ENCODE assay signal across 8 cellular contexts in genomic region chr11:72722050-72722748, GRCh38. TPM values are rescaled to one million over a fixed set of nuclear protein-coding genes. Genes with fewer than 3 reads are reported as not detected.
DNase-seq lines count a peak whose midpoint lies in the region; ATAC-seq and TF ChIP-seq lines count a peak whose summit lies in the region.

No MANE protein-coding gene starts in this region.

- no peaks in the 10 kb centered on the region for H3K9me3 ChIP-seq in PC-9 (ENCODE audit: insufficient read depth, low read depth)

- H3K9me2 ChIP-seq in PC-9 (ENCODE audit: insufficient read depth): no peaks in the 10 kb centered on the region

- no peaks in the 10 kb centered on the region for H3K9me3 Mint-ChIP-seq in activated T-cell treated with anti-CD3 and anti-CD28 coated beads, Interleukin-2, amount 50 U/mL, for 24 hours
- no peaks in the 10 kb centered on the region for H3K9me3 Mint-ChIP-seq in naive thymus-derived CD8-positive, alpha-beta T cell
- H3K9me3 Mint-ChIP-seq in stimulated activated effector memory CD8-positive, alpha-beta T cell treated with anti-CD3 and anti-CD28 coated beads, Interleukin-12 subunit alpha, Interleukin-12 subunit beta, amount 100 ng/mL, for 72 hours: no peaks in the 10 kb centered on the region

- no peaks in the 10 kb centered on the region; the same call in 1 of the 2 replicates for H3F3A ChIP-seq in PC-9 (ENCODE audit: insufficient read depth, low read depth)

- no peaks in the 10 kb centered on the region for H3K36me3 ChIP-seq in PC-9 (ENCODE audit: low read depth)

- peaks cover 7% of the 10 kb centered on the region for H4K20me1 ChIP-seq in PC-9 (ENCODE audit: insufficient read depth)

- peak overlapping the region; percentile 86 for H3K4me3 Mint-ChIP-seq in activated T-cell treated with anti-CD3 and anti-CD28 coated beads, Interleukin-2, amount 50 U/mL, for 24 hours
- peak overlapping the region; percentile 87 to 99 (median 96) for H3K4me3 Mint-ChIP-seq in naive thymus-derived CD8-positive, alpha-beta T cell
- peak overlapping the region; percentile 93 for H3K4me3 Mint-ChIP-seq in stimulated activated effector memory CD8-positive, alpha-beta T cell treated with anti-CD3 and anti-CD28 coated beads, Interleukin-12 subunit alpha, Interleukin-12 subunit beta, amount 100 ng/mL, for 72 hours

- peaks cover 37% of the 10 kb centered on the region for H3K36me3 Mint-ChIP-seq in activated T-cell treated with anti-CD3 and anti-CD28 coated beads, Interleukin-2, amount 50 U/mL, for 24 hours (ENCODE audit: low read depth)
- H3K36me3 Mint-ChIP-seq in naive thymus-derived CD8-positive, alpha-beta T cell: peaks cover 0 to 11% (median 0%) of the 10 kb centered on the region in 3 donors
- peaks cover 55% of the 10 kb centered on the region for H3K36me3 Mint-ChIP-seq in stimulated activated effector memory CD8-positive, alpha-beta T cell treated with anti-CD3 and anti-CD28 coated beads, Interleukin-12 subunit alpha, Interleukin-12 subunit beta, amount 100 ng/mL, for 72 hours

- peak overlapping the region; percentile 76 for H2AFZ ChIP-seq in PC-9

- peak overlapping the region; percentile 45 for H3K27ac ChIP-seq in PC-9

- no TSS peak for BruUV-seq in PC-9 (replicated peaks; lab: Mats Ljungman, UMichigan)

- DNase-seq in DMS114 treated with DMSO at 0.1 percent for 48 hours (lab: John Stamatoyannopoulos, UW; ENCODE audit: unreplicated experiment) (peak; percentile 68), HuH-7 (ENCODE audit: low spot score) (peak; percentile 90), PC-9 (peak; percentile 85 to 88)
- DNase-seq in activated T-cell treated with anti-CD3 and anti-CD28 coated beads, Interleukin-2, amount 50 U/mL, for 24 hours: peak; percentile 91
- DNase-seq in naive thymus-derived CD8-positive, alpha-beta T cell: peak; percentile 70 to 96 (median 84)
- DNase-seq in stimulated activated effector memory CD8-positive, alpha-beta T cell treated with anti-CD3 and anti-CD28 coated beads, Interleukin-12 subunit alpha, Interleukin-12 subunit beta, amount 100 ng/mL, for 72 hours (ENCODE audit: low spot score in 2 of 2): peak; percentile 84 to 94

- H3K27me3 Mint-ChIP-seq in activated T-cell treated with anti-CD3 and anti-CD28 coated beads, Interleukin-2, amount 50 U/mL, for 24 hours: no peaks in the 10 kb centered on the region
- peaks cover 0 to 1% (median 0%) of the 10 kb centered on the region in 5 donors for H3K27me3 Mint-ChIP-seq in naive thymus-derived CD8-positive, alpha-beta T cell

- intact Hi-C loops in PC-9 (cut with micrococcal nuclease; ENCODE audit: unreplicated experiment): loop anchor here (1.0 kb wide), 1 partner anchor 72 kb away; the partner anchor contains the start of gene STARD10

- H3K4me2 ChIP-seq in PC-9: peak overlapping the region; percentile 85

- peak overlapping the region; percentile 59 for H3K4me3 ChIP-seq in PC-9

- H3K4me1 Mint-ChIP-seq in activated T-cell treated with anti-CD3 and anti-CD28 coated beads, Interleukin-2, amount 50 U/mL, for 24 hours (ENCODE audit: low read depth): peaks cover 62% of the 10 kb centered on the region
- peaks cover 38 to 83% (median 65%) of the 10 kb centered on the region in 4 donors for H3K4me1 Mint-ChIP-seq in naive thymus-derived CD8-positive, alpha-beta T cell
- peaks cover 76% of the 10 kb centered on the region for H3K4me1 Mint-ChIP-seq in stimulated activated effector memory CD8-positive, alpha-beta T cell treated with anti-CD3 and anti-CD28 coated beads, Interleukin-12 subunit alpha, Interleukin-12 subunit beta, amount 100 ng/mL, for 72 hours

- POLR2A ChIA-PET in PC-9 (lab: Charles Lee; ENCODE audit: unreplicated experiment): interaction anchor here (0.6 to 1.0 kb wide), 7 partner anchors 19 to 630 kb away, joined by 3 to 13 read pairs (median 4); no protein-coding TSS in a partner anchor
- POLR2A ChIA-PET in naive thymus-derived CD8-positive, alpha-beta T cell (lab: Charles Lee): interaction anchor here (0.5 to 6.0 kb wide), 12 partner anchors 9 to 813 kb away, joined by 3 to 49 read pairs (median 6); partner anchors contain the start of genes ATG16L2, FCHSD2 and STARD10

- peaks cover 15% of the 10 kb centered on the region for H3K4me1 ChIP-seq in PC-9 (replicated peaks; ENCODE audit: insufficient read depth)

- H3K27me3 ChIP-seq in PC-9 (ENCODE audit: insufficient read depth, low read depth): no peaks in the 10 kb centered on the region

- CTCF ChIA-PET in PC-9 (lab: Charles Lee): interaction anchor here (0.9 to 1.6 kb wide), 6 partner anchors 37 to 514 kb away, joined by 3 to 9 read pairs (median 4); partner anchors contain the start of gene STARD10

- H3K79me2 ChIP-seq in PC-9 (ENCODE audit: low read depth): peaks cover 61% of the 10 kb centered on the region

- no peak for TF ChIP-seq CTCF in PC-9 (conservative IDR thresholded peaks at IDR 0.05)

- ATAC-seq in GM21526 (IDR thresholded peaks at IDR 0.05; ENCODE audit: low FRiP score, unreplicated experiment) (peak; percentile 57), esophagus mucosa (peak; percentile 81)
- ATAC-seq in naive thymus-derived CD8-positive, alpha-beta T cell: peak; percentile 85 to 87
- peak; percentile 91 for ATAC-seq in stimulated activated effector memory CD8-positive, alpha-beta T cell treated with anti-CD3 and anti-CD28 coated beads, Interleukin-12 subunit alpha, Interleukin-12 subunit beta, amount 100 ng/mL, for 72 hours

- peak overlapping the region; percentile 94 for H3K27ac Mint-ChIP-seq in activated T-cell treated with anti-CD3 and anti-CD28 coated beads, Interleukin-2, amount 50 U/mL, for 24 hours
- H3K27ac Mint-ChIP-seq in naive thymus-derived CD8-positive, alpha-beta T cell: peak overlapping the region; percentile 92 to 99 (median 97)
- H3K27ac Mint-ChIP-seq in stimulated activated effector memory CD8-positive, alpha-beta T cell treated with anti-CD3 and anti-CD28 coated beads, Interleukin-12 subunit alpha, Interleukin-12 subunit beta, amount 100 ng/mL, for 72 hours: peak overlapping the region; percentile 95

RNA-seq across cellular contexts. Expression of gene ARAP1, which starts 30.0 kb away (rescaled TPM):
- 151 and 184 TPM in 2 replicates for total RNA-seq in PC-9 (2021)
- 31.0 TPM for total RNA-seq in esophagus mucosa
- total RNA-seq in naive thymus-derived CD8-positive, alpha-beta T cell: 100 to 1,000 TPM; 155 to 166 TPM
- polyA plus RNA-seq in naive thymus-derived CD8-positive, alpha-beta T cell: 10 to 100 TPM; 14.7 to 40.0 (median 27.6) TPM

RNA-seq across cellular contexts. Expression of gene PDE2A, which starts 48.0 kb away (rescaled TPM):
- 9.6 and 12.0 TPM in 2 replicates for total RNA-seq in PC-9 (2021)
- 6.0 TPM for total RNA-seq in esophagus mucosa
- total RNA-seq in naive thymus-derived CD8-positive, alpha-beta T cell: 1 to 10 TPM; 1.2 to 1.9 TPM
- under 1 TPM in 2 of 3 donors, not detected in 1; 0.22 to 0.24 TPM for polyA plus RNA-seq in naive thymus-derived CD8-positive, alpha-beta T cell

Comparison
In these comparisons a context has a peak if more than half of its experiments do, and no peak if none do; other contexts are left out.
1. Peak in every context shown above with its lines: DNase-seq, ATAC-seq, H3K4me3 ChIP-seq and H3K27ac ChIP-seq.